Comparison of ENCODE assay signal across 8 cellular contexts in genomic region chr6:78868124-78868523, GRCh38. TPM values are rescaled to one million over a fixed set of nuclear protein-coding genes. Genes with fewer than 3 reads are reported as not detected.
DNase-seq lines count a peak whose midpoint lies in the region; ATAC-seq, FAIRE-seq and TF ChIP-seq lines count a peak whose summit lies in the region.

No MANE protein-coding gene starts in this region.

- ATAC-seq in heart right ventricle = no peak
- no peak for ATAC-seq in Right ventricle myocardium inferior
- ATAC-seq in activated naive CD8-positive, alpha-beta T cell treated with anti-CD3 and anti-CD28 coated beads, Interleukin-2, amount 50 U/mL, for 24 hours = no peak
- no peak for ATAC-seq in right lobe of liver

- peak overlapping the region; percentile 98 for H3K4me3 Mint-ChIP-seq in activated naive CD8-positive, alpha-beta T cell treated with anti-CD3 and anti-CD28 coated beads, Interleukin-2, amount 50 U/mL, for 24 hours

- no peak for TF ChIP-seq CTCF in heart right ventricle (IDR thresholded peaks at IDR 0.05)
- no peak for TF ChIP-seq CTCF in right lobe of liver (IDR thresholded peaks at IDR 0.05)
- TF ChIP-seq CTCF in uterus (IDR thresholded peaks at IDR 0.05) = no peak

- H3K36me3 ChIP-seq in heart right ventricle = peaks cover 0 to 20% (median 0%) of the 10 kb centered on the region in 9 donors
- H3K36me3 ChIP-seq in right lobe of liver = no peaks in the 10 kb centered on the region
- H3K36me3 ChIP-seq in uterus = no peaks in the 10 kb centered on the region

- H3K9me3 Mint-ChIP-seq in activated naive CD8-positive, alpha-beta T cell treated with anti-CD3 and anti-CD28 coated beads, Interleukin-2, amount 50 U/mL, for 24 hours = no peaks in the 10 kb centered on the region

- H3K27me3 Mint-ChIP-seq in activated naive CD8-positive, alpha-beta T cell treated with anti-CD3 and anti-CD28 coated beads, Interleukin-2, amount 50 U/mL, for 24 hours = no peaks in the 10 kb centered on the region

- DNase-seq in heart right ventricle (no peak), Right ventricle myocardium inferior (ENCODE audit: missing footprints) (no peak), right lobe of liver (no peak), uterus (no peak), NCI-H1105 treated with DMSO at 0.1 percent for 48 hours (lab: John Stamatoyannopoulos, UW) (no peak), RCC 7860 (ENCODE audit: low spot score) (no peak), T1000 (lab: John Stamatoyannopoulos, UW) (no peak)
- DNase-seq in activated naive CD8-positive, alpha-beta T cell treated with anti-CD3 and anti-CD28 coated beads, Interleukin-2, amount 50 U/mL, for 24 hours = no peak

- H3K27me3 ChIP-seq in heart right ventricle (no peaks in the 10 kb centered on the region), right lobe of liver (no peaks in the 10 kb centered on the region), uterus (no peaks in the 10 kb centered on the region)

- FAIRE-seq in RCC 7860 (lab: Jason Lieb, UNC) = no peak

- intact Hi-C loops in heart right ventricle (cut with DNase I) (no loop called here), Right ventricle myocardium inferior (cut with DNase I) (loop anchor here (10.0 kb wide), 2 partner anchors 207 to 367 kb away; partner anchors contain the start of genes HMGN3 and PHIP), right lobe of liver (cut with DNase I) (no loop called here), uterus (cut with DNase I; ENCODE audit: low total_unique reads) (no loop called here)

- H3K27ac ChIP-seq in heart right ventricle (peak overlapping the region in 5 of 10 donors; percentile 64 to 78 (median 76)), right lobe of liver (no peak overlapping the region), uterus (no peak overlapping the region)

- H3K4me1 Mint-ChIP-seq in activated naive CD8-positive, alpha-beta T cell treated with anti-CD3 and anti-CD28 coated beads, Interleukin-2, amount 50 U/mL, for 24 hours = peaks cover 16% of the 10 kb centered on the region

- H3K27ac Mint-ChIP-seq in activated naive CD8-positive, alpha-beta T cell treated with anti-CD3 and anti-CD28 coated beads, Interleukin-2, amount 50 U/mL, for 24 hours = peak overlapping the region; percentile 95

- H3K4me3 ChIP-seq in heart right ventricle (peak overlapping the region; percentile 57 to 97 (median 86)), right lobe of liver (peak overlapping the region; percentile 72 to 91 (median 89)), uterus (peak overlapping the region; percentile 81 to 93)

- TF ChIP-seq POLR2A in right lobe of liver (IDR thresholded peaks at IDR 0.05) = no peak
- TF ChIP-seq POLR2A in uterus (IDR thresholded peaks at IDR 0.05) = no peak

- H3K9me3 ChIP-seq in heart right ventricle = no peaks in the 10 kb centered on the region
- H3K9me3 ChIP-seq in right lobe of liver = no peaks in the 10 kb centered on the region
- H3K9me3 ChIP-seq in uterus = no peaks in the 10 kb centered on the region

- no peaks in the 10 kb centered on the region for H3K36me3 Mint-ChIP-seq in activated naive CD8-positive, alpha-beta T cell treated with anti-CD3 and anti-CD28 coated beads, Interleukin-2, amount 50 U/mL, for 24 hours (ENCODE audit: low read depth)

- 23 to 28% methylated on average over 8 of the region's 8 CpGs for WGBS in heart right ventricle, 2 donors
- 54% methylated on average over 8 of the region's 8 CpGs for WGBS in right lobe of liver (ENCODE audit: insufficient coverage, low coverage, low lambda C conversion rate, missing lambda C conversion rate)

- H3K4me1 ChIP-seq in heart right ventricle (peaks cover 0 to 17% (median 5%) of the 10 kb centered on the region in 9 donors), right lobe of liver (peaks cover 0 to 8% (median 0%) of the 10 kb centered on the region in 4 donors), uterus (no peaks in the 10 kb centered on the region)

RNA-seq across cellular contexts. Expression of gene IRAK1BP1, which starts 0.8 kb away (rescaled TPM):
- total RNA-seq in heart right ventricle (1 to 10 TPM; 2.0 to 6.9 (median 3.2) TPM), Right ventricle myocardium inferior (3.5 TPM), right lobe of liver (1 to 10 TPM in 4 of 6 experiments, under 1 TPM in 2; 0.49 to 1.2 (median 1.1) TPM), uterus (10 to 100 TPM in 2 of 4 donors, 1 to 10 TPM in 2; 3.2 to 20.0 (median 7.9) TPM)
- polyA plus RNA-seq in heart right ventricle = 1 to 10 TPM; 1.1 to 5.4 TPM
